In genomic region chr20:63553251-63553932, GRCh38 we compare ENCODE assay signal across 8 cellular contexts. TPM values are rescaled to one million over a fixed set of nuclear protein-coding genes. Genes with fewer than 3 reads are reported as not detected.
DNase-seq lines count a peak whose midpoint lies in the region; TF ChIP-seq lines count a peak whose summit lies in the region.

No MANE protein-coding gene starts in this region.

- intact Hi-C loops in dendritic cell treated with granulocyte-macrophage colony-stimulating factor and Interleukin-4, amounts not matched to agents 40 ng/mL and 50 ng/mL, for 4 days (cut with micrococcal nuclease): no loop called here
- intact Hi-C loops in lower leg skin (cut with DNase I; ENCODE audit: low total_unique reads): no loop called here

- H3K27me3 Mint-ChIP-seq in dendritic cell treated with granulocyte-macrophage colony-stimulating factor and Interleukin-4, amounts not matched to agents 40 ng/mL and 50 ng/mL, for 4 days: peaks cover 89% of the 10 kb centered on the region

- H3K27ac Mint-ChIP-seq in dendritic cell treated with granulocyte-macrophage colony-stimulating factor and Interleukin-4, amounts not matched to agents 40 ng/mL and 50 ng/mL, for 4 days: peak overlapping the region; percentile 61

- H3K4me3 Mint-ChIP-seq in dendritic cell treated with granulocyte-macrophage colony-stimulating factor and Interleukin-4, amounts not matched to agents 40 ng/mL and 50 ng/mL, for 4 days: peak overlapping the region; percentile 75

- DNase-seq in EL (peak; percentile 80), HEK293T (ENCODE audit: extremely low spot score) (peak; percentile 90), NCI-H2196 treated with DMSO at 0.1 percent for 48 hours (lab: John Stamatoyannopoulos, UW; ENCODE audit: unreplicated experiment) (peak; percentile 81), lower leg skin (ENCODE audit: low spot score in 2 of 2) (peak; percentile 78 to 97), NCI-H510A treated with DMSO at 0.1 percent for 48 hours (lab: John Stamatoyannopoulos, UW) (no peak)
- peak; percentile 93 for DNase-seq in activated CD4-positive, alpha-beta T cell treated with anti-CD3 and anti-CD28 coated beads for 48 hours
- DNase-seq in stimulated activated CD8-positive, alpha-beta memory T cell treated with anti-CD3 and anti-CD28 coated beads, Interleukin-12 subunit alpha, Interleukin-12 subunit beta, amount 100 ng/mL, for 1 hour (ENCODE audit: low read depth): peak; percentile 77

- peaks cover 7% of the 10 kb centered on the region for H3K36me3 Mint-ChIP-seq in dendritic cell treated with granulocyte-macrophage colony-stimulating factor and Interleukin-4, amounts not matched to agents 40 ng/mL and 50 ng/mL, for 4 days (ENCODE audit: low read depth)

- POLR2A ChIA-PET in HEK293T (lab: Yijun Ruan, JAX): no interaction called here

- H3K4me1 Mint-ChIP-seq in dendritic cell treated with granulocyte-macrophage colony-stimulating factor and Interleukin-4, amounts not matched to agents 40 ng/mL and 50 ng/mL, for 4 days (ENCODE audit: low read depth): peaks cover 11% of the 10 kb centered on the region

- no peak for TF ChIP-seq CTCF in lower leg skin (IDR thresholded peaks at IDR 0.05)

- no peaks in the 10 kb centered on the region for H3K9me3 Mint-ChIP-seq in dendritic cell treated with granulocyte-macrophage colony-stimulating factor and Interleukin-4, amounts not matched to agents 40 ng/mL and 50 ng/mL, for 4 days

- H3K4me3 ChIP-seq in lower leg skin (ENCODE audit: low read depth, poor library complexity, severe bottlenecking): peak overlapping the region; percentile 24

- WGBS in lower leg skin, 2 donors: 2 to 4% methylated on average over 23 to 24 of the region's 37 CpGs

- CTCF ChIA-PET in HEK293T (lab: Yijun Ruan, JAX): no interaction called here

- no peak for TF ChIP-seq POLR2A in lower leg skin (IDR thresholded peaks at IDR 0.05)

TF ChIP-seq in HEK293T, 16 proteins besides CTCF, POLR2A, EP300 and RAD21:
- TF ChIP-seq SUZ12 (IDR thresholded peaks at IDR 0.05): no peak
- no peak for TF ChIP-seq FOXM1 (IDR thresholded peaks at IDR 0.05; ENCODE audit: borderline replicate concordance)
- peak; percentile 71; the same call in 1 of the 2 replicates for TF ChIP-seq SP1 (IDR thresholded peaks at IDR 0.05)
- no peak for TF ChIP-seq L3MBTL2 (conservative IDR thresholded peaks at IDR 0.05)
- no peak for TF ChIP-seq LEF1 (IDR thresholded peaks at IDR 0.05; ENCODE audit: borderline replicate concordance)

RNA-seq across cellular contexts. Expression of gene FNDC11, which starts 0.6 kb away (rescaled TPM):
- total RNA-seq in lower leg skin: under 1 TPM in 2 of 4 donors, not detected in 2; 0.12 to 0.39 TPM

RNA-seq across cellular contexts. Expression of gene SRMS, which starts 5.8 kb away (rescaled TPM):
- total RNA-seq in lower leg skin: under 1 TPM in 3 of 4 donors, not detected in 1; 0.16 to 0.59 (median 0.37) TPM

RNA-seq across cellular contexts. Expression of gene PTK6, which starts 16.2 kb away (rescaled TPM):
- total RNA-seq in lower leg skin: 100 to 1,000 TPM in 1 of 4 donors, 10 to 100 TPM in 3; 72.4 to 101 (median 79.9) TPM

RNA-seq across cellular contexts. Expression of gene HELZ2, which starts 20.6 kb away (rescaled TPM):
- 10 to 100 TPM; 26.9 to 35.4 (median 28.6) TPM for total RNA-seq in lower leg skin

RNA-seq across cellular contexts. Expression of gene PPDPF, which starts 32.8 kb away (rescaled TPM):
- 100 to 1,000 TPM; 122 to 426 (median 348) TPM for total RNA-seq in lower leg skin
